In genomic region chr3:101816215-101817149, GRCh38 we compare ENCODE assay signal across 19 cellular contexts. TPM values are rescaled to one million over a fixed set of nuclear protein-coding genes. Genes with fewer than 3 reads are reported as not detected.
A peak's percentile ranks its signal among the peaks of the same experiment; 100 is the strongest.
DNase-seq lines count a peak whose midpoint lies in the region; ATAC-seq and TF ChIP-seq lines count a peak whose summit lies in the region.
"Had no signal": no experiment of that assay in that cellular context is flagged by ENCODE, and none has a peak within 500 bp of the region (broad histone marks: within the 10 kb centered on the region; RNA-seq: fewer than 3 reads in every experiment).

No MANE protein-coding gene starts in this region.

- no TSS peak for BruUV-seq in MCF 10A (replicated peaks; lab: Mats Ljungman, UMichigan)

- no peak for ATAC-seq in HG03565 (IDR thresholded peaks at IDR 0.05; ENCODE audit: unreplicated experiment)
- ATAC-seq: natural killer cell treated with Interleukin-12 subunit alpha and Interleukin-12 subunit beta and Interleukin-15 and Interleukin-18, amount 100 ng/mL, for 72 hours; Panc1 had no signal

- no peaks in the 10 kb centered on the region for H3K4me1 Mint-ChIP-seq in MCF 10A (ENCODE audit: insufficient read depth, unreplicated experiment)

- intact Hi-C loops in MCF 10A (cut with micrococcal nuclease) (no loop called here), ovary (cut with DNase I) (loop anchor here in 1 of 4 donors (5.0 to 10.0 kb wide), 2 partner anchors 721 to 1508 kb away; no protein-coding TSS in a partner anchor)

- H3K27ac ChIP-seq in HEK293 (ENCODE audit: extremely low read depth, low read depth, low read length) (no peak overlapping the region), ovary (no peak overlapping the region)
- H3K27ac ChIP-seq: tibial artery had no signal

- H3K4me1 ChIP-seq in HEK293 (ENCODE audit: control insufficient read depth, insufficient read depth, low read length), result no peaks in the 10 kb centered on the region
- no peaks in the 10 kb centered on the region for H3K4me1 ChIP-seq in ovary (ENCODE audit: insufficient read depth)

- TF ChIP-seq EP300 in ovary (IDR thresholded peaks at IDR 0.05), result no peak

- H3K27me3 Mint-ChIP-seq in MCF 10A (ENCODE audit: insufficient read depth, unreplicated experiment), result no peaks in the 10 kb centered on the region
- H3K27me3 Mint-ChIP-seq: natural killer cell treated with Interleukin-12 subunit alpha and Interleukin-12 subunit beta and Interleukin-15 and Interleukin-18, amount 100 ng/mL, for 72 hours had no signal

- no peak overlapping the region for H3K4me3 ChIP-seq in HEK293 (ENCODE audit: low read depth, low read length)
- no peak overlapping the region for H3K4me3 ChIP-seq in ovary
- H3K4me3 ChIP-seq: tibial artery had no signal

- peaks cover 12% of the 10 kb centered on the region for H3K36me3 Mint-ChIP-seq in MCF 10A (ENCODE audit: insufficient read depth, unreplicated experiment)
- H3K36me3 Mint-ChIP-seq: natural killer cell treated with Interleukin-12 subunit alpha and Interleukin-12 subunit beta and Interleukin-15 and Interleukin-18, amount 100 ng/mL, for 72 hours had no signal

- H3K9me3 ChIP-seq in HEK293 (ENCODE audit: control insufficient read depth, insufficient read depth, low read depth, low read length) (no peaks in the 10 kb centered on the region), ovary (no peaks in the 10 kb centered on the region)
- H3K9me3 ChIP-seq: Caco-2, tibial artery had no signal

- no peak for TF ChIP-seq CTCF in HEK293 (tag by site-specific recombination; IDR thresholded peaks at IDR 0.05)
- no peak for TF ChIP-seq CTCF in MCF 10A (IDR thresholded peaks at IDR 0.05; ENCODE audit: unreplicated experiment)
- TF ChIP-seq CTCF in ovary (IDR thresholded peaks at IDR 0.05), result no peak

- DNase-seq in AG08395 (ENCODE audit: low spot score), result peak; percentile 8
- DNase-seq in MCF 10A (ENCODE audit: unreplicated experiment), result peak; percentile 51
- peak; percentile 32 for DNase-seq in left kidney (ENCODE audit: low read depth, low spot score)
- no peak for DNase-seq in ovary
- no peak for DNase-seq in activated effector memory CD4-positive, alpha-beta T cell treated with Interleukin-2 at 50 U/mL for 16 hours
- DNase-seq in middle frontal gyrus (ENCODE audit: extremely low spot score, low spot score), result no peak
- DNase-seq: activated CD8-positive, alpha-beta memory T cell treated with anti-CD3 and anti-CD28 coated beads, Interleukin-2, amount 50 U/mL, for 4 hours; activated naive CD4-positive, alpha-beta T cell treated with anti-CD3 and anti-CD28 coated beads, Interleukin-2, amount 50 U/mL, for 16 hours; Caco-2; erythroblast; NCI-H1694 treated with DMSO at 0.1 percent for 48 hours; NCI-H446 treated with DMSO at 0.1 percent for 48 hours; stimulated activated CD4-positive, alpha-beta T cell treated with anti-CD3 and anti-CD28 coated beads, Interleukin-2, amount 100 ng/mL, for 24 hours; stimulated activated CD8-positive, alpha-beta memory T cell treated with anti-CD3 and anti-CD28 coated beads, Interleukin-4, amount 100 ng/mL, for 48 hours; tibial artery had no signal

- POLR2A ChIA-PET in HEK293 (lab: Yijun Ruan, JAX), result interaction anchor here (1.5 kb wide), 1 partner anchor 33 kb away, joined by 3 read pairs; the partner anchor contains the start of gene NFKBIZ
- POLR2A ChIA-PET in MCF 10A (lab: Yijun Ruan, JAX), result interaction anchor here (0.5 to 3.3 kb wide), 12 partner anchors 11 to 409 kb away, joined by 3 to 36 read pairs (median 4); partner anchors contain the start of gene NFKBIZ

- WGBS in ovary, 3 donors, result 53 to 61% (median 58%) methylated on average over 4 of the region's 4 CpGs

- no peak overlapping the region for H3K4me3 Mint-ChIP-seq in MCF 10A (ENCODE audit: unreplicated experiment)
- H3K4me3 Mint-ChIP-seq: natural killer cell treated with Interleukin-12 subunit alpha and Interleukin-12 subunit beta and Interleukin-15 and Interleukin-18, amount 100 ng/mL, for 72 hours had no signal

- no peak for TF ChIP-seq POLR2A in ovary (IDR thresholded peaks at IDR 0.05)

- no peak overlapping the region for H3K27ac Mint-ChIP-seq in MCF 10A (ENCODE audit: low read depth, unreplicated experiment)

- H3K27me3 ChIP-seq in ovary, result no peaks in the 10 kb centered on the region
- H3K27me3 ChIP-seq: tibial artery had no signal

- peaks cover 0 to 27% of the 10 kb centered on the region in 2 experiments; a peak in 1 of 3 replicates for H3K36me3 ChIP-seq in HEK293 (ENCODE audit: control insufficient read depth in 2 of 2, insufficient read depth in 1 of 2, low read length in 2 of 2)
- H3K36me3 ChIP-seq in ovary, result no peaks in the 10 kb centered on the region

- CTCF ChIA-PET in HEK293 (lab: Yijun Ruan, JAX) (interaction anchor here (0.9 to 2.4 kb wide), 4 partner anchors 12 to 413 kb away, joined by 4 to 13 read pairs (median 6); no protein-coding TSS in a partner anchor), MCF 10A (lab: Yijun Ruan, JAX) (interaction anchor here (0.6 to 21.4 kb wide), 10 partner anchors 12 to 721 kb away, joined by 3 to 795 read pairs (median 4); no protein-coding TSS in a partner anchor)

- no peaks in the 10 kb centered on the region for H3K9me3 Mint-ChIP-seq in MCF 10A (ENCODE audit: unreplicated experiment)
- H3K9me3 Mint-ChIP-seq: natural killer cell treated with Interleukin-12 subunit alpha and Interleukin-12 subunit beta and Interleukin-15 and Interleukin-18, amount 100 ng/mL, for 72 hours had no signal

TF ChIP-seq in HEK293, 187 proteins besides CTCF, POLR2A, EP300 and RAD21:
- TF ChIP-seq PRDM6 (tag by site-specific recombination; IDR thresholded peaks at IDR 0.05) (0 out of 2 replicates have a peak, but pooled peaks have one; percentile 16), PRDM10 (tag by site-specific recombination; IDR thresholded peaks at IDR 0.05) (peak; percentile 73), SP3 (tag by site-specific recombination; IDR thresholded peaks at IDR 0.05) (no peak)

RNA-seq across cellular contexts. Expression of gene NFKBIZ, which starts 32.8 kb away (rescaled TPM):
- 48.9 and 58.8 TPM in 2 replicates for total RNA-seq in MCF 10A (2022)
- 100 to 1,000 TPM in 1 of 7 donors, 10 to 100 TPM in 6; 29.2 to 194 (median 45.5) TPM for total RNA-seq in ovary
- polyA plus RNA-seq in ovary, result 10 to 100 TPM in 1 of 2 donors, 1 to 10 TPM in 1; 7.5 to 18.8 TPM

RNA-seq across cellular contexts. Expression of gene NXPE3, which starts 37.5 kb away (rescaled TPM):
- total RNA-seq in MCF 10A (2022) (3.9 and 7.2 TPM in 2 replicates), ovary (10 to 100 TPM in 5 of 7 donors, 1 to 10 TPM in 2; 5.6 to 15.2 (median 13.1) TPM)
- polyA plus RNA-seq in ovary, result 10 to 100 TPM in 1 of 2 donors, 1 to 10 TPM in 1; 7.1 to 16.4 TPM

Comparison
In these comparisons a context has a peak if more than half of its experiments do, and no peak if none do; other contexts are left out.
1. DNase-seq: peak in AG08395 (single experiment), MCF 10A (single experiment) and left kidney (single experiment); none in ovary (0 of 5), activated effector memory CD4-positive, alpha-beta T cell treated with Interleukin-2 at 50 U/mL for 16 hours (single experiment) and middle frontal gyrus (single experiment).